9 cellular contexts compared by ENCODE assay signal in genomic region chr5:171764265-171764664, GRCh38. TPM values are rescaled to one million over a fixed set of nuclear protein-coding genes. Genes with fewer than 3 reads are reported as not detected.
"Had no signal": no experiment of that assay in that cellular context is flagged by ENCODE, and none has a peak within 500 bp of the region (broad histone marks: within the 10 kb centered on the region; RNA-seq: fewer than 3 reads in every experiment).

No MANE protein-coding gene starts in this region.

- H3K36me3 ChIP-seq: HAP-1 had no signal

- H3K9me3 ChIP-seq: HAP-1 had no signal

- ATAC-seq: HCT116, K562 had no signal

- H3K27ac Mint-ChIP-seq: HFFc6 had no signal

- H3K4me3 ChIP-seq: GM23248, HAP-1, K562 had no signal

- DNase-seq: GM23248, HFFc6, IMR-90, KG1 had no signal

- H3K4me1 ChIP-seq: HAP-1 had no signal

- H3K4me3 Mint-ChIP-seq: HFFc6 had no signal

- H3K27ac ChIP-seq: GM23248 had no signal

RNA-seq across cellular contexts. Expression of gene SMIM23, which starts 21.4 kb away (rescaled TPM):
- total RNA-seq: GM23248, H1, HFFc6, HT-29, IMR-90, K562 had no signal
